16 cellular contexts compared by ENCODE assay signal in genomic region chr12:89618113-89618862, GRCh38.
A peak's percentile ranks its signal among the peaks of the same experiment; 100 is the strongest.
DNase-seq lines count a peak whose midpoint lies in the region; ATAC-seq, FAIRE-seq and TF ChIP-seq lines count a peak whose summit lies in the region.
"Had no signal": no experiment of that assay in that cellular context is flagged by ENCODE, and none has a peak within 500 bp of the region (broad histone marks: within the 10 kb centered on the region; RNA-seq: fewer than 3 reads in every experiment).

No MANE protein-coding gene starts in this region.

- H3K27me3 Mint-ChIP-seq in activated T-helper 17 cell treated with anti-CD3 and anti-CD28 coated beads, Interleukin-2, amount 50 U/mL, for 72 hours: no peaks in the 10 kb centered on the region
- H3K27me3 Mint-ChIP-seq: activated CD4-positive, alpha-beta memory T cell treated with anti-CD3 and anti-CD28 coated beads for 36 hours had no signal

- TF ChIP-seq CTCF in AG10803 (conservative IDR thresholded peaks at IDR 0.05; ENCODE audit: low read length) (no peak; the same call in 1 of the 2 replicates), thyroid gland (IDR thresholded peaks at IDR 0.05) (no peak)

- no peak for TF ChIP-seq POLR2A in GM12892 (IDR thresholded peaks at IDR 0.05; ENCODE audit: low read depth, low read length)
- TF ChIP-seq POLR2A in thyroid gland (IDR thresholded peaks at IDR 0.05): no peak

- peak overlapping the region; percentile 3 for H3K27ac Mint-ChIP-seq in activated T-helper 17 cell treated with anti-CD3 and anti-CD28 coated beads, Interleukin-2, amount 50 U/mL, for 72 hours
- H3K27ac Mint-ChIP-seq: activated CD4-positive, alpha-beta memory T cell treated with anti-CD3 and anti-CD28 coated beads for 36 hours; GM23338 had no signal

- H3K4me3 ChIP-seq in AG10803 (ENCODE audit: low read length) (no peak overlapping the region), aorta (ENCODE audit: low read length in 2 of 2) (no peak overlapping the region), thyroid gland (replicated peaks in 1 of 3) (no peak overlapping the region)
- H3K4me3 ChIP-seq: GM23338 had no signal

- no peaks in the 10 kb centered on the region for H3K4me1 ChIP-seq in aorta (ENCODE audit: control insufficient read depth in 1 of 2, insufficient read depth in 2 of 2, low read length in 2 of 2)
- H3K4me1 ChIP-seq in thyroid gland: no peaks in the 10 kb centered on the region
- H3K4me1 ChIP-seq: Caco-2 had no signal

- 44 to 45% methylated on average over 2 of the region's 2 CpGs for WGBS in aorta, 2 donors
- 43 to 45% methylated on average over 2 of the region's 2 CpGs for WGBS in thyroid gland, 2 donors

- H3K36me3 ChIP-seq in aorta (ENCODE audit: control insufficient read depth in 1 of 2, insufficient read depth in 2 of 2, low read length in 1 of 2) (no peaks in the 10 kb centered on the region), thyroid gland (no peaks in the 10 kb centered on the region)

- H3K36me3 Mint-ChIP-seq in activated T-helper 17 cell treated with anti-CD3 and anti-CD28 coated beads, Interleukin-2, amount 50 U/mL, for 72 hours (ENCODE audit: low read depth): peaks cover 82% of the 10 kb centered on the region

- H3K27me3 ChIP-seq in aorta (ENCODE audit: control insufficient read depth in 1 of 2, insufficient read depth in 2 of 2, low read length in 1 of 2) (no peaks in the 10 kb centered on the region), thyroid gland (no peaks in the 10 kb centered on the region)

- intact Hi-C loops in aorta (cut with DNase I) (no loop called here), thyroid gland (cut with DNase I) (no loop called here)

- no peak overlapping the region for H3K27ac ChIP-seq in aorta (ENCODE audit: low read depth in 1 of 2, low read length in 2 of 2)
- H3K27ac ChIP-seq in thyroid gland: no peak overlapping the region
- H3K27ac ChIP-seq: epithelial cell of prostate had no signal

- peak; percentile 69 for ATAC-seq in activated T-helper 17 cell treated with anti-CD3 and anti-CD28 coated beads, Interleukin-2, amount 50 U/mL, for 72 hours (replicated peaks)
- no peak for ATAC-seq in aorta (ENCODE audit: low FRiP score)
- ATAC-seq: GM23338, sciatic nerve had no signal

- no peaks in the 10 kb centered on the region for H3K9me3 Mint-ChIP-seq in activated T-helper 17 cell treated with anti-CD3 and anti-CD28 coated beads, Interleukin-2, amount 50 U/mL, for 72 hours
- H3K9me3 Mint-ChIP-seq: activated CD4-positive, alpha-beta memory T cell treated with anti-CD3 and anti-CD28 coated beads for 36 hours; GM23338 had no signal

- H3K4me1 Mint-ChIP-seq in activated T-helper 17 cell treated with anti-CD3 and anti-CD28 coated beads, Interleukin-2, amount 50 U/mL, for 72 hours: no peaks in the 10 kb centered on the region
- H3K4me1 Mint-ChIP-seq: GM23338 had no signal

- peak; percentile 61 for FAIRE-seq in GM12892 (lab: Jason Lieb, UNC)
- FAIRE-seq: GM12891 had no signal

- DNase-seq in AG10803 (ENCODE audit: low read depth): peak; percentile 1
- DNase-seq in GM12892 (ENCODE audit: insufficient read length): no peak
- DNase-seq in iris pigment epithelial cell (ENCODE audit: low read depth): peak; percentile 34
- no peak for DNase-seq in dermis blood vessel endothelial cell
- DNase-seq in H4 (ENCODE audit: low spot score): no peak
- DNase-seq in aorta: no peak
- no peak for DNase-seq in thyroid gland
- DNase-seq: activated CD4-positive, alpha-beta memory T cell treated with anti-CD3 and anti-CD28 coated beads for 36 hours; Caco-2; NCI-H1436 treated with DMSO at 0.1 percent for 48 hours; NCI-H2227 treated with DMSO at 0.1 percent for 48 hours had no signal

- H3K4me3 Mint-ChIP-seq in activated T-helper 17 cell treated with anti-CD3 and anti-CD28 coated beads, Interleukin-2, amount 50 U/mL, for 72 hours: no peak overlapping the region
- H3K4me3 Mint-ChIP-seq: activated CD4-positive, alpha-beta memory T cell treated with anti-CD3 and anti-CD28 coated beads for 36 hours; GM23338 had no signal

- no peaks in the 10 kb centered on the region for H3K9me3 ChIP-seq in aorta (ENCODE audit: control insufficient read depth, low read length)
- no peaks in the 10 kb centered on the region for H3K9me3 ChIP-seq in thyroid gland
- H3K9me3 ChIP-seq: Caco-2 had no signal

Comparison
In these comparisons a context has a peak if more than half of its experiments do, and no peak if none do; other contexts are left out.
1. DNase-seq: peak in AG10803 (single experiment) and iris pigment epithelial cell (single experiment); none in GM12892 (single experiment), dermis blood vessel endothelial cell (single experiment), H4 (single experiment), aorta (0 of 2) and thyroid gland (0 of 2).